1 cellular context compared by ENCODE assay signal in genomic region chr16:88116121-88116900, GRCh38.
TF ChIP-seq lines count a peak whose summit lies in the region.

No MANE protein-coding gene starts in this region.

TF ChIP-seq in WTC11, 78 proteins besides CTCF, POLR2A, EP300 and RAD21 (continued from another document):
- TF ChIP-seq MLX (CRISPR knock-in tag; IDR thresholded peaks at IDR 0.05), result no peak
- no peak for TF ChIP-seq NFATC4 (CRISPR knock-in tag; IDR thresholded peaks at IDR 0.05)
- TF ChIP-seq PRRX2 (CRISPR knock-in tag; IDR thresholded peaks at IDR 0.05), result no peak
- no peak for TF ChIP-seq SP1 (CRISPR knock-in tag; conservative IDR thresholded peaks at IDR 0.05)
- no peak for TF ChIP-seq GABPB1 (CRISPR knock-in tag; IDR thresholded peaks at IDR 0.05)
- no peak for TF ChIP-seq TCF7 (CRISPR knock-in tag; IDR thresholded peaks at IDR 0.05; ENCODE audit: low read depth)
- no peak for TF ChIP-seq ZNF416 (CRISPR knock-in tag; IDR thresholded peaks at IDR 0.05)
